In genomic region chr19:55643733-55644116, GRCh38 we compare ENCODE assay signal across 1 cellular context.
TF ChIP-seq lines count a peak whose summit lies in the region.

No MANE protein-coding gene starts in this region.

TF ChIP-seq in GM23338, 12 proteins besides CTCF, POLR2A, EP300 and RAD21 (continued from another document):
- TF ChIP-seq, protein P1, sequence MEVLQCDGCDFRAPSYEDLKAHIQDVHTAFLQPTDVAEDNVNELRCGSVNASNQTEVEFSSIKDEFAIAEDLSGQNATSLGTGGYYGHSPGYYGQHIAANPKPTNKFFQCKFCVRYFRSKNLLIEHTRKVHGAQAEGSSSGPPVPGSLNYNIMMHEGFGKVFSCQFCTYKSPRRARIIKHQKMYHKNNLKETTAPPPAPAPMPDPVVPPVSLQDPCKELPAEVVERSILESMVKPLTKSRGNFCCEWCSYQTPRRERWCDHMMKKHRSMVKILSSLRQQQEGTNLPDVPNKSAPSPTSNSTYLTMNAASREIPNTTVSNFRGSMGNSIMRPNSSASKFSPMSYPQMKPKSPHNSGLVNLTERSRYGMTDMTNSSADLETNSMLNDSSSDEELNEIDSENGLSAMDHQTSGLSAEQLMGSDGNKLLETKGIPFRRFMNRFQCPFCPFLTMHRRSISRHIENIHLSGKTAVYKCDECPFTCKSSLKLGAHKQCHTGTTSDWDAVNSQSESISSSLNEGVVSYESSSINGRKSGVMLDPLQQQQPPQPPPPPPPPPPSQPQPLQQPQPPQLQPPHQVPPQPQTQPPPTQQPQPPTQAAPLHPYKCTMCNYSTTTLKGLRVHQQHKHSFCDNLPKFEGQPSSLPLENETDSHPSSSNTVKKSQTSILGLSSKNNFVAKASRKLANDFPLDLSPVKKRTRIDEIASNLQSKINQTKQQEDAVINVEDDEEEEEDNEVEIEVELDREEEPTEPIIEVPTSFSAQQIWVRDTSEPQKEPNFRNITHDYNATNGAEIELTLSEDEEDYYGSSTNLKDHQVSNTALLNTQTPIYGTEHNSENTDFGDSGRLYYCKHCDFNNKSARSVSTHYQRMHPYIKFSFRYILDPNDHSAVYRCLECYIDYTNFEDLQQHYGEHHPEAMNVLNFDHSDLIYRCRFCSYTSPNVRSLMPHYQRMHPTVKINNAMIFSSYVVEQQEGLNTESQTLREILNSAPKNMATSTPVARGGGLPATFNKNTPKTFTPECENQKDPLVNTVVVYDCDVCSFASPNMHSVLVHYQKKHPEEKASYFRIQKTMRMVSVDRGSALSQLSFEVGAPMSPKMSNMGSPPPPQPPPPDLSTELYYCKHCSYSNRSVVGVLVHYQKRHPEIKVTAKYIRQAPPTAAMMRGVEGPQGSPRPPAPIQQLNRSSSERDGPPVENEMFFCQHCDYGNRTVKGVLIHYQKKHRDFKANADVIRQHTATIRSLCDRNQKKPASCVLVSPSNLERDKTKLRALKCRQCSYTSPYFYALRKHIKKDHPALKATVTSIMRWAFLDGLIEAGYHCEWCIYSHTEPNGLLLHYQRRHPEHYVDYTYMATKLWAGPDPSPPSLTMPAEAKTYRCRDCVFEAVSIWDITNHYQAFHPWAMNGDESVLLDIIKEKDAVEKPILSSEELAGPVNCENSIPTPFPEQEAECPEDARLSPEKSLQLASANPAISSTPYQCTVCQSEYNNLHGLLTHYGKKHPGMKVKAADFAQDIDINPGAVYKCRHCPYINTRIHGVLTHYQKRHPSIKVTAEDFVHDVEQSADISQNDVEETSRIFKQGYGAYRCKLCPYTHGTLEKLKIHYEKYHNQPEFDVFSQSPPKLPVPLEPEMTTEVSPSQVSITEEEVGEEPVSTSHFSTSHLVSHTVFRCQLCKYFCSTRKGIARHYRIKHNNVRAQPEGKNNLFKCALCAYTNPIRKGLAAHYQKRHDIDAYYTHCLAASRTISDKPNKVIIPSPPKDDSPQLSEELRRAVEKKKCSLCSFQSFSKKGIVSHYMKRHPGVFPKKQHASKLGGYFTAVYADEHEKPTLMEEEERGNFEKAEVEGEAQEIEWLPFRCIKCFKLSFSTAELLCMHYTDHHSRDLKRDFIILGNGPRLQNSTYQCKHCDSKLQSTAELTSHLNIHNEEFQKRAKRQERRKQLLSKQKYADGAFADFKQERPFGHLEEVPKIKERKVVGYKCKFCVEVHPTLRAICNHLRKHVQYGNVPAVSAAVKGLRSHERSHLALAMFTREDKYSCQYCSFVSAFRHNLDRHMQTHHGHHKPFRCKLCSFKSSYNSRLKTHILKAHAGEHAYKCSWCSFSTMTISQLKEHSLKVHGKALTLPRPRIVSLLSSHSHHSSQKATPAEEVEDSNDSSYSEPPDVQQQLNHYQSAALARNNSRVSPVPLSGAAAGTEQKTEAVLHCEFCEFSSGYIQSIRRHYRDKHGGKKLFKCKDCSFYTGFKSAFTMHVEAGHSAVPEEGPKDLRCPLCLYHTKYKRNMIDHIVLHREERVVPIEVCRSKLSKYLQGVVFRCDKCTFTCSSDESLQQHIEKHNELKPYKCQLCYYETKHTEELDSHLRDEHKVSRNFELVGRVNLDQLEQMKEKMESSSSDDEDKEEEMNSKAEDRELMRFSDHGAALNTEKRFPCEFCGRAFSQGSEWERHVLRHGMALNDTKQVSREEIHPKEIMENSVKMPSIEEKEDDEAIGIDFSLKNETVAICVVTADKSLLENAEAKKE (CRISPR knock-in tag; IDR thresholded peaks at IDR 0.05) = no peak
- TF ChIP-seq JUNB (IDR thresholded peaks at IDR 0.05; ENCODE audit: unreplicated experiment) = no peak
- TF ChIP-seq, protein P2, sequence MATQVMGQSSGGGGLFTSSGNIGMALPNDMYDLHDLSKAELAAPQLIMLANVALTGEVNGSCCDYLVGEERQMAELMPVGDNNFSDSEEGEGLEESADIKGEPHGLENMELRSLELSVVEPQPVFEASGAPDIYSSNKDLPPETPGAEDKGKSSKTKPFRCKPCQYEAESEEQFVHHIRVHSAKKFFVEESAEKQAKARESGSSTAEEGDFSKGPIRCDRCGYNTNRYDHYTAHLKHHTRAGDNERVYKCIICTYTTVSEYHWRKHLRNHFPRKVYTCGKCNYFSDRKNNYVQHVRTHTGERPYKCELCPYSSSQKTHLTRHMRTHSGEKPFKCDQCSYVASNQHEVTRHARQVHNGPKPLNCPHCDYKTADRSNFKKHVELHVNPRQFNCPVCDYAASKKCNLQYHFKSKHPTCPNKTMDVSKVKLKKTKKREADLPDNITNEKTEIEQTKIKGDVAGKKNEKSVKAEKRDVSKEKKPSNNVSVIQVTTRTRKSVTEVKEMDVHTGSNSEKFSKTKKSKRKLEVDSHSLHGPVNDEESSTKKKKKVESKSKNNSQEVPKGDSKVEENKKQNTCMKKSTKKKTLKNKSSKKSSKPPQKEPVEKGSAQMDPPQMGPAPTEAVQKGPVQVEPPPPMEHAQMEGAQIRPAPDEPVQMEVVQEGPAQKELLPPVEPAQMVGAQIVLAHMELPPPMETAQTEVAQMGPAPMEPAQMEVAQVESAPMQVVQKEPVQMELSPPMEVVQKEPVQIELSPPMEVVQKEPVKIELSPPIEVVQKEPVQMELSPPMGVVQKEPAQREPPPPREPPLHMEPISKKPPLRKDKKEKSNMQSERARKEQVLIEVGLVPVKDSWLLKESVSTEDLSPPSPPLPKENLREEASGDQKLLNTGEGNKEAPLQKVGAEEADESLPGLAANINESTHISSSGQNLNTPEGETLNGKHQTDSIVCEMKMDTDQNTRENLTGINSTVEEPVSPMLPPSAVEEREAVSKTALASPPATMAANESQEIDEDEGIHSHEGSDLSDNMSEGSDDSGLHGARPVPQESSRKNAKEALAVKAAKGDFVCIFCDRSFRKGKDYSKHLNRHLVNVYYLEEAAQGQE (IDR thresholded peaks at IDR 0.05; ENCODE audit: unreplicated experiment) = no peak
- no peak for TF ChIP-seq EZH2 (IDR thresholded peaks at IDR 0.05; ENCODE audit: low read depth, unreplicated experiment)
- no peak for TF ChIP-seq POLR2AphosphoS5 (IDR thresholded peaks at IDR 0.05; ENCODE audit: low read depth)
- no peak for TF ChIP-seq ZNF331 (CRISPR knock-in tag; IDR thresholded peaks at IDR 0.05; ENCODE audit: low read depth)
- no peak for TF ChIP-seq EZH2phosphoT487 (IDR thresholded peaks at IDR 0.05; ENCODE audit: unreplicated experiment)
- no peak for TF ChIP-seq NANOG (IDR thresholded peaks at IDR 0.05; ENCODE audit: borderline replicate concordance)
- no peak for TF ChIP-seq STAT1 (IDR thresholded peaks at IDR 0.05; ENCODE audit: unreplicated experiment)
TF ChIP-seq in GM23338: peak in this region for 0.
